Comparison of ENCODE assay signal across 7 cellular contexts in the genomic region with DNA sequence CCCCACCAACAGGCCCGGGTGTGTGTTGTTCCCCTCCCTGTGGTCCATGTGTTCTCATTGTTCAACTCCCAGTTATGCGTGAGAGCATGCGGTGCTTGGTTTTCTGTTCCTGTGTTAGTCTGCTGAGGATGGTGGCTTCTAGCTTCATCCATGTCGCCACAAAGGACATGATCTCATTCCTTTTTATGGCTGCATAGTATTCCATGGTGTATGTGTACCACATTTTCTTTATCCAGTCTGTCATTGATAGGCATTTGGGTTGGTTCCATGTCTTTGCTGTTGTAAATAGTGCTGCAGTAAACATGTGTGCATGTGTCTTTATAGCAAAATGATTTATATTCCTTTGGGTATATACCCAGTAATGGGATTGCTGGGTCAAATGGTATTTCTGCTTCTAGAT. TPM values are rescaled to one million over a fixed set of nuclear protein-coding genes. Genes with fewer than 3 reads are reported as not detected.
A peak's percentile ranks its signal among the peaks of the same experiment; 100 is the strongest.
DNase-seq lines count a peak whose midpoint lies in the region; ATAC-seq and TF ChIP-seq lines count a peak whose summit lies in the region.
"Not testable (repeated sequence)": the region's sequence is repeated elsewhere in the genome, so short reads cannot be mapped to it uniquely, and the experiment has no call there.

No MANE protein-coding gene starts in this region.

- H3K9me3 Mint-ChIP-seq in CD8-positive, alpha-beta T cell; IgD-negative memory B cell; activated CD4-positive, alpha-beta T cell treated with anti-CD3 and anti-CD28 coated beads for 36 hours (ENCODE audit: low read depth); activated T-helper 17 cell treated with anti-CD3 and anti-CD28 coated beads, Interleukin-2, amount 50 U/mL, for 72 hours; central memory CD8-positive, alpha-beta T cell; glutamatergic neuron (ENCODE audit: unreplicated experiment); natural killer cell: not testable (repeated sequence)

- H3K27me3 ChIP-seq in CD8-positive, alpha-beta T cell (ENCODE audit: insufficient read depth, low read length) = not testable (repeated sequence)

- H3K27ac ChIP-seq in CD8-positive, alpha-beta T cell (ENCODE audit: low read depth, low read length) = not testable (repeated sequence)

- ATAC-seq in CD8-positive, alpha-beta T cell; activated CD4-positive, alpha-beta T cell treated with anti-CD3 and anti-CD28 coated beads for 36 hours; activated T-helper 17 cell treated with anti-CD3 and anti-CD28 coated beads, Interleukin-2, amount 50 U/mL, for 72 hours (replicated peaks); central memory CD8-positive, alpha-beta T cell (replicated peaks; ENCODE audit: extremely low read depth, poor library complexity, severe bottlenecking); natural killer cell: not testable (repeated sequence)

- not testable (repeated sequence) for DNase-seq in CD8-positive, alpha-beta T cell; activated CD4-positive, alpha-beta T cell treated with anti-CD3 and anti-CD28 coated beads for 36 hours; central memory CD8-positive, alpha-beta T cell (ENCODE audit: low spot score in 2 of 2); glutamatergic neuron; natural killer cell

- not testable (repeated sequence) for H3K4me3 ChIP-seq in CD8-positive, alpha-beta T cell (ENCODE audit: low read depth, low read length)

- H3K27me3 Mint-ChIP-seq in CD8-positive, alpha-beta T cell (ENCODE audit: low read depth); IgD-negative memory B cell; activated CD4-positive, alpha-beta T cell treated with anti-CD3 and anti-CD28 coated beads for 36 hours; activated T-helper 17 cell treated with anti-CD3 and anti-CD28 coated beads, Interleukin-2, amount 50 U/mL, for 72 hours; central memory CD8-positive, alpha-beta T cell; glutamatergic neuron (ENCODE audit: unreplicated experiment); natural killer cell (ENCODE audit: low read depth in 2 of 2): not testable (repeated sequence)

- TF ChIP-seq CTCF in CD8-positive, alpha-beta T cell (IDR thresholded peaks at IDR 0.05); glutamatergic neuron (IDR thresholded peaks at IDR 0.05; ENCODE audit: partially characterized antibody, unreplicated experiment); natural killer cell (IDR thresholded peaks at IDR 0.05): not testable (repeated sequence)

- H3K27ac Mint-ChIP-seq in CD8-positive, alpha-beta T cell = peak overlapping the region; percentile 41
- H3K27ac Mint-ChIP-seq in IgD-negative memory B cell (peak overlapping the region; percentile 19 to 67 (median 62)), glutamatergic neuron (ENCODE audit: unreplicated experiment) (peak overlapping the region; percentile 64), natural killer cell (peak overlapping the region; percentile 47)
- H3K27ac Mint-ChIP-seq in activated CD4-positive, alpha-beta T cell treated with anti-CD3 and anti-CD28 coated beads for 36 hours = peak overlapping the region; percentile 37
- peak overlapping the region; percentile 78 for H3K27ac Mint-ChIP-seq in activated T-helper 17 cell treated with anti-CD3 and anti-CD28 coated beads, Interleukin-2, amount 50 U/mL, for 72 hours
- H3K27ac Mint-ChIP-seq in central memory CD8-positive, alpha-beta T cell (ENCODE audit: low read depth) = peak overlapping the region; percentile 93

- peaks cover 35% of the 10 kb centered on the region for H3K36me3 Mint-ChIP-seq in CD8-positive, alpha-beta T cell
- not testable (repeated sequence) for H3K36me3 Mint-ChIP-seq in IgD-negative memory B cell; glutamatergic neuron (ENCODE audit: unreplicated experiment); natural killer cell
- peaks cover 21% of the 10 kb centered on the region for H3K36me3 Mint-ChIP-seq in activated CD4-positive, alpha-beta T cell treated with anti-CD3 and anti-CD28 coated beads for 36 hours (ENCODE audit: low read depth)
- H3K36me3 Mint-ChIP-seq in activated T-helper 17 cell treated with anti-CD3 and anti-CD28 coated beads, Interleukin-2, amount 50 U/mL, for 72 hours (ENCODE audit: low read depth) = peaks cover 71% of the 10 kb centered on the region
- H3K36me3 Mint-ChIP-seq in central memory CD8-positive, alpha-beta T cell (ENCODE audit: insufficient read depth) = peaks cover 26% of the 10 kb centered on the region

- not testable (repeated sequence) for H3K4me3 Mint-ChIP-seq in CD8-positive, alpha-beta T cell; activated CD4-positive, alpha-beta T cell treated with anti-CD3 and anti-CD28 coated beads for 36 hours; central memory CD8-positive, alpha-beta T cell; glutamatergic neuron (ENCODE audit: unreplicated experiment); natural killer cell
- H3K4me3 Mint-ChIP-seq in IgD-negative memory B cell = peak overlapping the region in 1 of 4 donors; percentile 39
- peak overlapping the region; percentile 20 for H3K4me3 Mint-ChIP-seq in activated T-helper 17 cell treated with anti-CD3 and anti-CD28 coated beads, Interleukin-2, amount 50 U/mL, for 72 hours

- peaks cover 58% of the 10 kb centered on the region for H3K4me1 Mint-ChIP-seq in CD8-positive, alpha-beta T cell (ENCODE audit: low read depth)
- H3K4me1 Mint-ChIP-seq in IgD-negative memory B cell (peaks cover 12 to 31% (median 29%) of the 10 kb centered on the region in 3 donors), natural killer cell (peaks cover 51 to 59% of the 10 kb centered on the region in 2 donors)
- peaks cover 44% of the 10 kb centered on the region for H3K4me1 Mint-ChIP-seq in activated CD4-positive, alpha-beta T cell treated with anti-CD3 and anti-CD28 coated beads for 36 hours
- H3K4me1 Mint-ChIP-seq in activated T-helper 17 cell treated with anti-CD3 and anti-CD28 coated beads, Interleukin-2, amount 50 U/mL, for 72 hours = peaks cover 24% of the 10 kb centered on the region
- peaks cover 61% of the 10 kb centered on the region for H3K4me1 Mint-ChIP-seq in central memory CD8-positive, alpha-beta T cell
- H3K4me1 Mint-ChIP-seq in glutamatergic neuron (ENCODE audit: low read depth, unreplicated experiment) = not testable (repeated sequence)

- intact Hi-C loops in CD8-positive, alpha-beta T cell (cut with DNase I, micrococcal nuclease); activated CD4-positive, alpha-beta T cell treated with anti-CD3 and anti-CD28 coated beads for 36 hours (cut with DNase I, micrococcal nuclease); natural killer cell (cut with micrococcal nuclease): not testable (repeated sequence)

- CTCF ChIA-PET in CD8-positive, alpha-beta T cell (lab: Charles Lee); activated CD4-positive, alpha-beta T cell treated with anti-CD3 and anti-CD28 coated beads for 36 hours (lab: Charles Lee): not testable (repeated sequence)

- not testable (repeated sequence) for H3K9me3 ChIP-seq in CD8-positive, alpha-beta T cell (ENCODE audit: low read length)

- not testable (repeated sequence) for H3K36me3 ChIP-seq in CD8-positive, alpha-beta T cell (ENCODE audit: insufficient read depth, low read length)

- peaks cover 23% of the 10 kb centered on the region for H3K4me1 ChIP-seq in CD8-positive, alpha-beta T cell (ENCODE audit: insufficient read depth, low read length)

- POLR2A ChIA-PET in CD8-positive, alpha-beta T cell (lab: Charles Lee); activated CD4-positive, alpha-beta T cell treated with anti-CD3 and anti-CD28 coated beads for 36 hours (lab: Charles Lee): not testable (repeated sequence)

RNA-seq across cellular contexts. Expression of a gene that starts 51.2 kb away (rescaled TPM):
- total RNA-seq in CD8-positive, alpha-beta T cell = 10 to 100 TPM; 50.8 to 51.1 TPM
- 19.7 TPM for polyA plus RNA-seq in IgD-negative memory B cell
- total RNA-seq in activated CD4-positive, alpha-beta T cell treated with anti-CD3 and anti-CD28 coated beads for 36 hours = 100 to 1,000 TPM; 107 to 123 TPM
- 100 to 1,000 TPM in 1 of 2 donors, 10 to 100 TPM in 1; 49.5 to 122 TPM for total RNA-seq in activated T-helper 17 cell treated with anti-CD3 and anti-CD28 coated beads, Interleukin-2, amount 50 U/mL, for 72 hours
- total RNA-seq in glutamatergic neuron (ENCODE audit: unreplicated experiment) (39.1 TPM), natural killer cell (10 to 100 TPM; 34.6 to 43.5 (median 42.1) TPM)

Comparison
In these comparisons a context has a peak if more than half of its experiments do, and no peak if none do; other contexts are left out.
1. H3K27ac Mint-ChIP-seq: peak in every context shown above with its lines; median percentile 93 in central memory CD8-positive, alpha-beta T cell; 78 in activated T-helper 17 cell treated with anti-CD3 and anti-CD28 coated beads, Interleukin-2, amount 50 U/mL, for 72 hours; 64 in glutamatergic neuron; 62 in IgD-negative memory B cell; 47 in natural killer cell; 41 in CD8-positive, alpha-beta T cell; 37 in activated CD4-positive, alpha-beta T cell treated with anti-CD3 and anti-CD28 coated beads for 36 hours.